ENCODE assay signal across 9 cellular contexts in the genomic region with DNA sequence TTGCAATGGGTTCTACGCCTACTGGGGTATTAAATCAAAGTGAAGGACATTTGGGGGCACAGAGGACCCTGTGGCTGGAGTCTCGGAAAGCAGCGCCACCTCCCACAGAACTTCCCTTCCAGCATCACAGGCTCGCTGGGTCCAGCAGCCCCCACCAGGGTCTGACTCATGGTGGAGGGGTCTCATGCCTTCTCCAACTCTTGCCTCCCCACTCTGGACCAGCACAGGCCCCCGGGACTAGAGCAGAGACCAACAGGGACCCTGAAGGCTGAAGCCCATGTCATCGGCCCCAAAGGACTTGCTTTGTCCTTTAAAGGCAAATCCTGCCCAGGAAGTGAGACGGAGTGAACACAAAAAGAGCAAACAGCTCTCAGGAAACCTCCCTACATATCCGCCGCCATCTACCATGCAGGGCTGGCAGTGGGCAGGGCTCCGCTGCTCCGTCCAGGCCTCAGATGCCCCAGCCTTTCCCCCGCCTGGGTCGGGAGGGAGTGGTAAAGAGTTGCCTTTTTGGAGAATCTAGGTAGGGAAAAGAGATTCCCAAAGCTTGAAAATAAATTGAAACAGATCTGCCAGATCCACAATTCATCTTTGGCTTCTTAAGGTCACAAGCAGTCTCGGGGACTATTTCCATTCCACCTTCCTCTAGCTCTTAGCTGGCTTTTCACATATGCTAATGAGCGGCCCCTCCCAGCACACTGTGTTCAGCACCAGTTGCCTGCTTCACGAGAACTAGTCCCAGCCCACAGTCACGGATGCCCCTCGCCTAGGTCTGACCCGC. TPM values are rescaled to one million over a fixed set of nuclear protein-coding genes. Genes with fewer than 3 reads are reported as not detected.
A peak's percentile ranks its signal among the peaks of the same experiment; 100 is the strongest.
DNase-seq lines count a peak whose midpoint lies in the region; ATAC-seq and TF ChIP-seq lines count a peak whose summit lies in the region.
"Had no signal": no experiment of that assay in that cellular context is flagged by ENCODE, and none has a peak within 500 bp of the region (broad histone marks: within the 10 kb centered on the region; RNA-seq: fewer than 3 reads in every experiment).

No MANE protein-coding gene starts in this region.

- no peaks in the 10 kb centered on the region for H3F3A ChIP-seq in SK-N-SH (replicated peaks; ENCODE audit: insufficient read depth)

- no peak for TF ChIP-seq EP300 in SK-N-SH (IDR thresholded peaks at IDR 0.05; ENCODE audit: borderline replicate concordance in 1 of 2, low read depth in 1 of 2, low read length in 1 of 2)

- TF ChIP-seq RAD21 in SK-N-SH (IDR thresholded peaks at IDR 0.05; ENCODE audit: low read length) = no peak

- H3K9me3 Mint-ChIP-seq in activated CD4-positive, alpha-beta T cell treated with anti-CD3 and anti-CD28 coated beads for 36 hours (ENCODE audit: low read depth) = no peaks in the 10 kb centered on the region

- H3K27me3 ChIP-seq in body of pancreas = no peaks in the 10 kb centered on the region
- H3K27me3 ChIP-seq in lung (ENCODE audit: control insufficient read depth, insufficient read depth) = no peaks in the 10 kb centered on the region
- H3K27me3 ChIP-seq in uterus = no peaks in the 10 kb centered on the region
- H3K27me3 ChIP-seq in SK-N-SH (ENCODE audit: insufficient read depth) = no peaks in the 10 kb centered on the region

- no peaks in the 10 kb centered on the region for H3K36me3 Mint-ChIP-seq in activated CD4-positive, alpha-beta T cell treated with anti-CD3 and anti-CD28 coated beads for 36 hours (ENCODE audit: low read depth)

- H2AFZ ChIP-seq in SK-N-SH (ENCODE audit: low read depth) = no peak overlapping the region

- H3K9ac ChIP-seq in SK-N-SH = no peak overlapping the region

- H3K27ac Mint-ChIP-seq in activated CD4-positive, alpha-beta T cell treated with anti-CD3 and anti-CD28 coated beads for 36 hours = no peak overlapping the region

- H3K79me2 ChIP-seq in SK-N-SH (ENCODE audit: insufficient read depth) = no peaks in the 10 kb centered on the region

- CTCF ChIA-PET in activated CD4-positive, alpha-beta T cell treated with anti-CD3 and anti-CD28 coated beads for 36 hours (lab: Charles Lee) = no interaction called here
- CTCF ChIA-PET in SK-N-SH (lab: Yijun Ruan, JAX) = interaction anchor here (0.6 to 1.8 kb wide), 10 partner anchors 11 to 124 kb away, joined by 3 to 9 read pairs (median 3); a partner anchor contains a TSS

- H3K9me3 ChIP-seq in body of pancreas = no peaks in the 10 kb centered on the region
- no peaks in the 10 kb centered on the region for H3K9me3 ChIP-seq in lung (ENCODE audit: control insufficient read depth in 2 of 2, insufficient read depth in 1 of 2, low read length in 1 of 2)
- H3K9me3 ChIP-seq in uterus = no peaks in the 10 kb centered on the region
- H3K9me3 ChIP-seq in SK-N-SH = no peaks in the 10 kb centered on the region

- H3K4me1 ChIP-seq in body of pancreas = peaks cover 65% of the 10 kb centered on the region
- H3K4me1 ChIP-seq in lung (ENCODE audit: control insufficient read depth in 2 of 2, insufficient read depth in 2 of 2, low read length in 2 of 2) = peaks cover 6 to 25% of the 10 kb centered on the region in 2 donors
- H3K4me1 ChIP-seq in uterus = no peaks in the 10 kb centered on the region
- peaks cover 0 to 11% of the 10 kb centered on the region in 2 experiments; a peak in 1 of 4 replicates for H3K4me1 ChIP-seq in SK-N-SH (ENCODE audit: control insufficient read depth in 1 of 2, insufficient read depth in 2 of 2, low read depth in 1 of 2, low read length in 1 of 2)

- POLR2A ChIA-PET in activated CD4-positive, alpha-beta T cell treated with anti-CD3 and anti-CD28 coated beads for 36 hours (lab: Charles Lee) = interaction anchor here (0.7 kb wide), 1 partner anchor 901 kb away, joined by 3 read pairs; no protein-coding TSS in a partner anchor
- POLR2A ChIA-PET in SK-N-SH (lab: Yijun Ruan, JAX) = no interaction called here

- no peak overlapping the region for H3K4me2 ChIP-seq in SK-N-SH

- no peaks in the 10 kb centered on the region for H3K9me2 ChIP-seq in SK-N-SH

- H3K27ac ChIP-seq in body of pancreas (peak overlapping the region; percentile 96 to 100 (median 99)), lung (ENCODE audit: low read depth in 1 of 2, low read length in 1 of 2) (peak overlapping the region; percentile 93 to 94), uterus (peak overlapping the region; percentile 83 to 94), SK-N-SH (ENCODE audit: low read depth in 2 of 2, low read length in 1 of 2) (no peak overlapping the region)

- no peak for ATAC-seq in activated CD4-positive, alpha-beta T cell treated with anti-CD3 and anti-CD28 coated beads for 36 hours
- ATAC-seq in body of pancreas (peak; percentile 16), lung (ENCODE audit: insufficient read depth, low FRiP score) (no peak), GM21576 (IDR thresholded peaks at IDR 0.05; ENCODE audit: unreplicated experiment) (no peak)

- peaks cover 15% of the 10 kb centered on the region for H3K4me1 Mint-ChIP-seq in activated CD4-positive, alpha-beta T cell treated with anti-CD3 and anti-CD28 coated beads for 36 hours

- H3K27me3 Mint-ChIP-seq in activated CD4-positive, alpha-beta T cell treated with anti-CD3 and anti-CD28 coated beads for 36 hours = peaks cover 40% of the 10 kb centered on the region

- no peaks in the 10 kb centered on the region for H4K20me1 ChIP-seq in SK-N-SH (ENCODE audit: insufficient read depth)

- H3K36me3 ChIP-seq in body of pancreas (replicated peaks in 1 of 2; ENCODE audit: insufficient read depth in 1 of 2, low read depth in 2 of 2) = no peaks in the 10 kb centered on the region
- H3K36me3 ChIP-seq in lung (ENCODE audit: control insufficient read depth in 2 of 2, insufficient read depth in 2 of 2, low read length in 2 of 2) = no peaks in the 10 kb centered on the region
- H3K36me3 ChIP-seq in uterus = no peaks in the 10 kb centered on the region
- no peaks in the 10 kb centered on the region for H3K36me3 ChIP-seq in SK-N-SH (replicated peaks in 1 of 2; ENCODE audit: control insufficient read depth in 1 of 2, insufficient read depth in 2 of 2, low read length in 1 of 2)

- intact Hi-C loops in activated CD4-positive, alpha-beta T cell treated with anti-CD3 and anti-CD28 coated beads for 36 hours (cut with DNase I, micrococcal nuclease) = no loop called here
- intact Hi-C loops in body of pancreas (cut with DNase I) (no loop called here), uterus (cut with DNase I; ENCODE audit: low total_unique reads) (no loop called here)

- 40 to 55% methylated on average over 19 of the region's 19 CpGs for WGBS in body of pancreas, 2 donors
- 57 to 67% methylated on average over 19 of the region's 19 CpGs for WGBS in lung, 2 donors
- WGBS in SK-N-SH (ENCODE audit: low lambda C conversion rate) = 63% methylated on average over 19 of the region's 19 CpGs

- H3K4me3 ChIP-seq in body of pancreas (no peak overlapping the region), lung (no peak overlapping the region), uterus (peak overlapping the region; percentile 41 to 62), SK-N-SH (ENCODE audit: low read depth in 2 of 2, low read length in 1 of 2) (no peak overlapping the region)

- TF ChIP-seq POLR2A in body of pancreas (IDR thresholded peaks at IDR 0.05) = no peak
- no peak for TF ChIP-seq POLR2A in uterus (IDR thresholded peaks at IDR 0.05)

- no peak for TF ChIP-seq CTCF in body of pancreas (IDR thresholded peaks at IDR 0.05)
- TF ChIP-seq CTCF in lung (IDR thresholded peaks at IDR 0.05; ENCODE audit: control extremely low read depth, extremely low read depth) = no peak
- no peak for TF ChIP-seq CTCF in uterus (IDR thresholded peaks at IDR 0.05)
- TF ChIP-seq CTCF in SK-N-SH (IDR thresholded peaks at IDR 0.05) = no peak

- peak; percentile 15 for DNase-seq in activated CD4-positive, alpha-beta T cell treated with anti-CD3 and anti-CD28 coated beads for 36 hours
- DNase-seq in activated CD4-positive, alpha-beta T cell treated with anti-CD3 and anti-CD28 coated beads for 48 hours = no peak
- DNase-seq in body of pancreas = peak; percentile 65 to 80 (median 76)
- DNase-seq in lung (ENCODE audit: low spot score) = no peak
- no peak for DNase-seq in uterus
- DNase-seq in GF-D8 (lab: John Stamatoyannopoulos, UW) = no peak
- DNase-seq in SK-N-SH = no peak

- H3K4me3 Mint-ChIP-seq in activated CD4-positive, alpha-beta T cell treated with anti-CD3 and anti-CD28 coated beads for 36 hours = no peak overlapping the region

TF ChIP-seq in SK-N-SH, 30 proteins besides CTCF, POLR2A, EP300 and RAD21 (continues in another document):
- TF ChIP-seq, protein P1, sequence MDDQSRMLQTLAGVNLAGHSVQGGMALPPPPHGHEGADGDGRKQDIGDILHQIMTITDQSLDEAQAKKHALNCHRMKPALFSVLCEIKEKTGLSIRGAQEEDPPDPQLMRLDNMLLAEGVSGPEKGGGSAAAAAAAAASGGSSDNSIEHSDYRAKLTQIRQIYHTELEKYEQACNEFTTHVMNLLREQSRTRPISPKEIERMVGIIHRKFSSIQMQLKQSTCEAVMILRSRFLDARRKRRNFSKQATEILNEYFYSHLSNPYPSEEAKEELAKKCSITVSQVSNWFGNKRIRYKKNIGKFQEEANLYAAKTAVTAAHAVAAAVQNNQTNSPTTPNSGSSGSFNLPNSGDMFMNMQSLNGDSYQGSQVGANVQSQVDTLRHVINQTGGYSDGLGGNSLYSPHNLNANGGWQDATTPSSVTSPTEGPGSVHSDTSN (IDR thresholded peaks at IDR 0.05) = no peak
- no peak for TF ChIP-seq CHD2 (IDR thresholded peaks at IDR 0.05; ENCODE audit: low read length, partially characterized antibody)
- TF ChIP-seq RFX5 (IDR thresholded peaks at IDR 0.05; ENCODE audit: low read length) = no peak
- TF ChIP-seq TAF1 (IDR thresholded peaks at IDR 0.05; ENCODE audit: borderline replicate concordance, low read depth, low read length) = no peak
- no peak for TF ChIP-seq EZH2phosphoT487 (IDR thresholded peaks at IDR 0.05; ENCODE audit: borderline replicate concordance, low read depth)
- TF ChIP-seq TEAD4 (IDR thresholded peaks at IDR 0.05; ENCODE audit: borderline replicate concordance, insufficient read depth) = no peak
- no peak for TF ChIP-seq RCOR1 (IDR thresholded peaks at IDR 0.05; ENCODE audit: low read length)
- TF ChIP-seq TCF12 (IDR thresholded peaks at IDR 0.05) = no peak
- no peak for TF ChIP-seq YY1 (IDR thresholded peaks at IDR 0.05; ENCODE audit: low read depth)

RNA-seq across cellular contexts. Expression of a gene that starts 2.1 kb away (rescaled TPM):
- total RNA-seq in activated CD4-positive, alpha-beta T cell treated with anti-CD3 and anti-CD28 coated beads for 36 hours = 1 to 10 TPM in 1 of 2 experiments, under 1 TPM in 1; 0.97 to 1.3 TPM
- total RNA-seq in body of pancreas (10 to 100 TPM; 68.0 to 71.2 TPM), lung (10 to 100 TPM; 77.5 to 81.4 TPM), uterus (10 to 100 TPM in 3 of 4 donors, 1 to 10 TPM in 1; 2.8 to 56.8 (median 27.6) TPM)
- polyA plus RNA-seq in lung (10 to 100 TPM; 41.9 to 54.6 TPM), SK-N-SH (2012; rRNA removed) (not detected in 2 replicates)
- polyA plus RNA-seq in SK-N-SH (2012; cell fraction: cytosol; rRNA removed) = 0.03 TPM in 1 of 2 replicates, not detected in the other
- not detected in 2 replicates for polyA plus RNA-seq in SK-N-SH (2012; cell fraction: nucleus; rRNA removed)

RNA-seq across cellular contexts. Expression of a gene that starts 36.6 kb away (rescaled TPM):
- 1 to 10 TPM; 4.9 to 5.8 TPM for total RNA-seq in activated CD4-positive, alpha-beta T cell treated with anti-CD3 and anti-CD28 coated beads for 36 hours
- 1 to 10 TPM; 2.0 to 3.1 TPM for total RNA-seq in body of pancreas
- 10 to 100 TPM; 12.9 to 21.0 TPM for total RNA-seq in lung
- 10 to 100 TPM in 1 of 2 donors, 1 to 10 TPM in 1; 8.0 to 66.3 TPM for polyA plus RNA-seq in lung
- 10 to 100 TPM in 1 of 4 donors, 1 to 10 TPM in 2, not detected in 1; 3.2 to 10.9 (median 4.0) TPM for total RNA-seq in uterus
- not detected in 2 replicates for polyA plus RNA-seq in SK-N-SH (2012; rRNA removed)
- polyA plus RNA-seq in SK-N-SH (2012; cell fraction: cytosol; rRNA removed) = not detected in 2 replicates
- polyA plus RNA-seq in SK-N-SH (2012; cell fraction: nucleus; rRNA removed) = not detected in 2 replicates
- polyA plus RNA-seq: BJ had no signal

Comparison
In these comparisons a context has a peak if more than half of its experiments do, and no peak if none do; other contexts are left out.
1. DNase-seq: peak in activated CD4-positive, alpha-beta T cell treated with anti-CD3 and anti-CD28 coated beads for 36 hours (single experiment) and body of pancreas (4 of 4); none in activated CD4-positive, alpha-beta T cell treated with anti-CD3 and anti-CD28 coated beads for 48 hours (single experiment), lung (single experiment), uterus (0 of 2), GF-D8 (single experiment) and SK-N-SH (single experiment).
2. H3K27ac ChIP-seq: peak in body of pancreas (4 of 4), lung (2 of 2) and uterus (2 of 2); none in SK-N-SH (0 of 2).
3. H3K4me3 ChIP-seq: peak in uterus (2 of 2); none in body of pancreas (0 of 2), lung (single experiment) and SK-N-SH (0 of 2).